In the genomic region with DNA sequence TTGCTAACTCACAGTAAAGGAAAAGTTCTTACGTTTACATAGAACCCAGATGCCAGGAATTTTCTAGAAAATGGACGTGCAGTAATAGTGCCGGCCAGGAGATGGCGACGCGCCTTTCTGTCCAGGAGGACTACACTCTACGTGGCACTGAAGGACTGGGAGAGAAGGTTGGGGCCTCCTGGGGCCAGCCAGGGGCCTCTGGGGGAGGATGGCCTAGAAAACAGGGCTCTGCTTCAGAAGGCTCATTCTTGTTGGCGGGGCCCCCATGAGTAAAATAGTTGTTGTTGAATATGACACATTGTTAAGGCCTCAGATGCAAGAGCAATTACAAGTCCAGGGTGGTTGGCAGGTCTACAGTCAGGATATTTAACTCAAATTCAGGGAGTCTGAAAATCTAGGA, we compare ENCODE assay signal across 8 cellular contexts.
A peak's percentile ranks its signal among the peaks of the same experiment; 100 is the strongest.
DNase-seq lines count a peak whose midpoint lies in the region; ATAC-seq and TF ChIP-seq lines count a peak whose summit lies in the region.

No MANE protein-coding gene starts in this region.

- DNase-seq in NCI-H1436 (lab: John Stamatoyannopoulos, UW) (peak; percentile 21), NCI-H1436 treated with DMSO at 0.1 percent for 48 hours (lab: John Stamatoyannopoulos, UW) (no peak), HT1080 (ENCODE audit: low read depth) (peak; percentile 65), SW480 (ENCODE audit: low spot score) (peak; percentile 41), hypothalamus (lab: John Stamatoyannopoulos, UW) (peak in 43 of 51 donors; percentile 21 to 84 (median 59))
- peak in 3 of 4 experiments; percentile 36 to 42 (median 37) for DNase-seq in stimulated activated CD4-positive, alpha-beta T cell treated with anti-CD3 and anti-CD28 coated beads, Interleukin-1b, Interleukin-23, amount 100 ng/mL, for 24 hours (ENCODE audit: low read depth in 4 of 4, low spot score in 1 of 4)

- ATAC-seq in GM18505 (IDR thresholded peaks at IDR 0.05; ENCODE audit: unreplicated experiment): no peak

- no peak for TF ChIP-seq POLR2A in GM18505 (IDR thresholded peaks at IDR 0.05; ENCODE audit: borderline replicate concordance, extremely low read depth, insufficient read depth, insufficient read length)

- H3K27ac ChIP-seq in angular gyrus (ENCODE audit: low read depth, low read length): peak overlapping the region; percentile 96
